In the genomic region with DNA sequence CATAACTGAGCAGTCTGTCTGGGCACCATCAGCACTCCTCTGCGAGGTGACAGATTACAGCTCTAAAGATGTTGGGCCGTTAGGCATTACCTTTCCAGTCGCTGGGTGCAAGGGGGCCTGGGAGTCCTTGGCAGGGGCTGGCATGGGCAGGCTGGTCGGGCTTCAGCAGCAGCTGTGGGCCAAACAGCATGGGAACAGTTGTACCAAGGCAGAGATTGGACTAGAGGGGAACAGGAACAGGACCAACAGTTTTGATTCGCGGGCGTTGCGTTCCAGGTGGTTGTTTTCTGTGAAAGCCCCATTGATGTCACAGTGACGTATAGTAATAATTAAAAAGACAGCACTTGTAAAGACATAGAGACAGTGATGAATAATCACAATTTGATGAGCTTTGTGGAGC, we compare ENCODE assay signal across 6 cellular contexts. TPM values are rescaled to one million over a fixed set of nuclear protein-coding genes. Genes with fewer than 3 reads are reported as not detected.
"Had no signal": no experiment of that assay in that cellular context is flagged by ENCODE, and none has a peak within 500 bp of the region (broad histone marks: within the 10 kb centered on the region; RNA-seq: fewer than 3 reads in every experiment).

No MANE protein-coding gene starts in this region.

- H3K4me3 ChIP-seq: GM23338, HAP-1, K562 had no signal

- DNase-seq: HFFc6, IMR-90 had no signal

- H3K4me1 ChIP-seq: HAP-1 had no signal

- H3K9me3 ChIP-seq: HAP-1 had no signal

- H3K27ac Mint-ChIP-seq: GM23338, HFFc6 had no signal

- H2AFZ ChIP-seq: GM23338 had no signal

- H3K9me3 Mint-ChIP-seq: GM23338 had no signal

- H3K36me3 ChIP-seq: HAP-1 had no signal

- H3K4me2 ChIP-seq: GM23338 had no signal

- H3K4me3 Mint-ChIP-seq: GM23338, HFFc6 had no signal

- ATAC-seq: GM23338, HCT116, K562 had no signal

RNA-seq across cellular contexts. Expression of gene B3GAT1, which starts 25.8 kb away (rescaled TPM):
- total RNA-seq: HFFc6, IMR-90 had no signal
- polyA plus RNA-seq: IMR-90 had no signal
